Comparison of ENCODE assay signal across 33 cellular contexts in the genomic region with DNA sequence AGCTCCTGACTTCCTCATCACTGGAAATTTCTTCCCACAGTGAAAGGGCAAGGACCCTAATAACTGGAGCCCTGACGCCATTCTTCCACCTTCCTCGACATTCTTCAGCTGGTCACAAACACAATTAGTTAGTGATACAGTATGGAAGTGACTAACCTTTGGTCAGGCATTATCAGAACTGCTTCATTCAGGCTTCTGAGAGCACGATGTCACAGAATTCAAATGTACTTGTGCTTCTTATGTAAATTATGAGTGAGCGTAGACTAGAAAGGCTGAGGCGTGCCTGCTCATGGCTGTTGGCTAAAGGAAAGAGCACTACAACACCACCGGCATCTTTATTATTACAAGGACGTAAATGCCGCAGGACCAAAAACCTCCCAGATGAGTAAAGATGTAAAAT.
"Had no signal": no experiment of that assay in that cellular context is flagged by ENCODE, and none has a peak within 500 bp of the region (broad histone marks: within the 10 kb centered on the region; RNA-seq: fewer than 3 reads in every experiment).

No MANE protein-coding gene starts in this region.

- H3K4me3 Mint-ChIP-seq: activated B cell treated with CpG ODN at 0.5 μM for 24 hours; activated CD8-positive, alpha-beta T cell treated with anti-CD3 and anti-CD28 coated beads for 36 hours; activated naive CD4-positive, alpha-beta T cell treated with anti-CD3 and anti-CD28 coated beads for 36 hours; activated naive CD4-positive, alpha-beta T cell treated with anti-CD3 and anti-CD28 coated beads, Interleukin-2, amount 50 U/mL, for 24 hours; activated naive CD8-positive, alpha-beta T cell treated with anti-CD3 and anti-CD28 coated beads for 36 hours; activated naive CD8-positive, alpha-beta T cell treated with anti-CD3 and anti-CD28 coated beads, Interleukin-2, amount 50 U/mL, for 24 hours; activated T-cell treated with anti-CD3 and anti-CD28 coated beads, Interleukin-2, amount 50 U/mL, for 4 hours; activated T-helper 1 cell treated with anti-CD3 and anti-CD28 coated beads, Interleukin-12 subunit alpha, Interleukin-12 subunit beta, Interleukin-2, Interleukin-4 antibody, amounts not matched to agents 30 ng/mL and 10 ng/mL and 1 ng/mL, durations not matched to agents 14 hours and 24 hours and 36 hours; effector memory CD8-positive, alpha-beta T cell; T-helper 17 cell; T-helper 2 cell treated with Interferon-gamma antibody and Interleukin-4, amounts not matched to agents 5 μg/mL and 100 μg/mL, for 36 hours had no signal

- ATAC-seq: activated CD4-positive, CD25-positive, alpha-beta regulatory T cell treated with anti-CD3 and anti-CD28 coated beads, Interleukin-2, amount 50 U/mL, for 24 hours; activated CD8-positive, alpha-beta T cell treated with anti-CD3 and anti-CD28 coated beads for 36 hours; activated naive CD8-positive, alpha-beta T cell treated with anti-CD3 and anti-CD28 coated beads, Interleukin-2, amount 50 U/mL, for 24 hours; activated T-cell treated with anti-CD3 and anti-CD28 coated beads, Interleukin-2, amount 50 U/mL, for 4 hours; body of pancreas; effector memory CD8-positive, alpha-beta T cell; gastroesophageal sphincter; heart right ventricle; T-helper 17 cell had no signal

- H3K9me3 ChIP-seq: adrenal gland, body of pancreas, esophagus squamous epithelium, gastroesophageal sphincter, heart right ventricle had no signal

- H3K4me1 Mint-ChIP-seq: activated B cell treated with CpG ODN at 0.5 μM for 24 hours; activated naive CD4-positive, alpha-beta T cell treated with anti-CD3 and anti-CD28 coated beads, Interleukin-2, amount 50 U/mL, for 24 hours; activated naive CD8-positive, alpha-beta T cell treated with anti-CD3 and anti-CD28 coated beads for 36 hours; activated naive CD8-positive, alpha-beta T cell treated with anti-CD3 and anti-CD28 coated beads, Interleukin-2, amount 50 U/mL, for 24 hours had no signal

- H3K36me3 ChIP-seq: adrenal gland, esophagus squamous epithelium, WERI-Rb-1 had no signal

- H3K27me3 Mint-ChIP-seq: activated naive CD4-positive, alpha-beta T cell treated with anti-CD3 and anti-CD28 coated beads, Interleukin-2, amount 50 U/mL, for 24 hours; activated naive CD8-positive, alpha-beta T cell treated with anti-CD3 and anti-CD28 coated beads for 36 hours; activated naive CD8-positive, alpha-beta T cell treated with anti-CD3 and anti-CD28 coated beads, Interleukin-2, amount 50 U/mL, for 24 hours had no signal

- H3K27ac ChIP-seq: adrenal gland, body of pancreas, epithelial cell of prostate, esophagus squamous epithelium, gastroesophageal sphincter, heart right ventricle, WERI-Rb-1 had no signal

- H3K4me3 ChIP-seq: adrenal gland, body of pancreas, esophagus squamous epithelium, gastroesophageal sphincter, heart right ventricle had no signal

- H3K27ac Mint-ChIP-seq: activated B cell treated with CpG ODN at 0.5 μM for 24 hours; activated CD8-positive, alpha-beta T cell treated with anti-CD3 and anti-CD28 coated beads for 36 hours; activated naive CD4-positive, alpha-beta T cell treated with anti-CD3 and anti-CD28 coated beads for 36 hours; activated naive CD4-positive, alpha-beta T cell treated with anti-CD3 and anti-CD28 coated beads, Interleukin-2, amount 50 U/mL, for 24 hours; activated naive CD8-positive, alpha-beta T cell treated with anti-CD3 and anti-CD28 coated beads for 36 hours; activated naive CD8-positive, alpha-beta T cell treated with anti-CD3 and anti-CD28 coated beads, Interleukin-2, amount 50 U/mL, for 24 hours; activated T-helper 1 cell treated with anti-CD3 and anti-CD28 coated beads, Interleukin-12 subunit alpha, Interleukin-12 subunit beta, Interleukin-2, Interleukin-4 antibody, amounts not matched to agents 30 ng/mL and 10 ng/mL and 1 ng/mL, durations not matched to agents 14 hours and 24 hours and 36 hours; activated T-helper 2 cell treated with anti-CD3 and anti-CD28 coated beads, Interferon-gamma antibody, Interleukin-2, Interleukin-4, amounts not matched to agents 10 μg/mL and 5 μg/mL and 100 μg/mL, durations not matched to agents 14 hours and 24 hours and 36 hours; effector memory CD8-positive, alpha-beta T cell; T-helper 17 cell; T-helper 2 cell treated with Interferon-gamma antibody and Interleukin-4, amounts not matched to agents 5 μg/mL and 100 μg/mL, for 36 hours had no signal

- H3K9me3 Mint-ChIP-seq: activated B cell treated with CpG ODN at 0.5 μM for 24 hours; activated CD8-positive, alpha-beta T cell treated with anti-CD3 and anti-CD28 coated beads for 36 hours; activated naive CD4-positive, alpha-beta T cell treated with anti-CD3 and anti-CD28 coated beads for 36 hours; activated naive CD4-positive, alpha-beta T cell treated with anti-CD3 and anti-CD28 coated beads, Interleukin-2, amount 50 U/mL, for 24 hours; activated naive CD8-positive, alpha-beta T cell treated with anti-CD3 and anti-CD28 coated beads for 36 hours; activated naive CD8-positive, alpha-beta T cell treated with anti-CD3 and anti-CD28 coated beads, Interleukin-2, amount 50 U/mL, for 24 hours; activated T-cell treated with anti-CD3 and anti-CD28 coated beads, Interleukin-2, amount 50 U/mL, for 4 hours; activated T-helper 1 cell treated with anti-CD3 and anti-CD28 coated beads, Interleukin-12 subunit alpha, Interleukin-12 subunit beta, Interleukin-2, Interleukin-4 antibody, amounts not matched to agents 30 ng/mL and 10 ng/mL and 1 ng/mL, durations not matched to agents 14 hours and 24 hours and 36 hours; effector memory CD8-positive, alpha-beta T cell; T-helper 2 cell treated with Interferon-gamma antibody and Interleukin-4, amounts not matched to agents 5 μg/mL and 100 μg/mL, for 36 hours had no signal

- H3K27me3 ChIP-seq: adrenal gland, body of pancreas, esophagus squamous epithelium, gastroesophageal sphincter, heart right ventricle had no signal

- H3K36me3 Mint-ChIP-seq: activated naive CD4-positive, alpha-beta T cell treated with anti-CD3 and anti-CD28 coated beads, Interleukin-2, amount 50 U/mL, for 24 hours; activated naive CD8-positive, alpha-beta T cell treated with anti-CD3 and anti-CD28 coated beads for 36 hours had no signal

- DNase-seq: activated B cell treated with CpG ODN at 0.5 μM for 24 hours; activated CD4-positive, alpha-beta T cell treated with anti-CD3 and anti-CD28 coated beads for 48 hours; activated CD4-positive, alpha-beta T cell treated with anti-CD3 and anti-CD28 coated beads, Interleukin-2, amount 50 U/mL, for 1 hour; activated CD4-positive, alpha-beta T cell treated with anti-CD3 and anti-CD28 coated beads, Interleukin-2, amount 50 U/mL, for 48 hours; activated CD8-positive, alpha-beta memory T cell treated with anti-CD3 and anti-CD28 coated beads for 24 hours; activated CD8-positive, alpha-beta T cell treated with anti-CD3 and anti-CD28 coated beads for 36 hours; activated effector memory CD4-positive, alpha-beta T cell treated with anti-CD3 and anti-CD28 coated beads, Interleukin-2, amount 50 U/mL, for 16 hours; activated naive CD4-positive, alpha-beta T cell treated with anti-CD3 and anti-CD28 coated beads for 36 hours; activated naive CD8-positive, alpha-beta T cell treated with anti-CD3 and anti-CD28 coated beads for 36 hours; activated naive CD8-positive, alpha-beta T cell treated with anti-CD3 and anti-CD28 coated beads, Interleukin-2, amount 50 U/mL, for 24 hours; activated T-cell treated with anti-CD3 and anti-CD28 coated beads, Interleukin-2, amount 50 U/mL, for 4 hours; adrenal gland; amygdala; aorta; body of pancreas; caudate nucleus; cortex of kidney; dermis blood vessel endothelial cell; effector CD4-positive, alpha-beta T cell; effector memory CD8-positive, alpha-beta T cell; esophagus squamous epithelium; foreskin melanocyte; heart right ventricle; T-helper 17 cell; T1000; WERI-Rb-1 had no signal

- H3K4me1 ChIP-seq: adrenal gland, body of pancreas, esophagus squamous epithelium, gastroesophageal sphincter, heart right ventricle had no signal
